Comparison of ENCODE assay signal across 1 cellular context in the genomic region with DNA sequence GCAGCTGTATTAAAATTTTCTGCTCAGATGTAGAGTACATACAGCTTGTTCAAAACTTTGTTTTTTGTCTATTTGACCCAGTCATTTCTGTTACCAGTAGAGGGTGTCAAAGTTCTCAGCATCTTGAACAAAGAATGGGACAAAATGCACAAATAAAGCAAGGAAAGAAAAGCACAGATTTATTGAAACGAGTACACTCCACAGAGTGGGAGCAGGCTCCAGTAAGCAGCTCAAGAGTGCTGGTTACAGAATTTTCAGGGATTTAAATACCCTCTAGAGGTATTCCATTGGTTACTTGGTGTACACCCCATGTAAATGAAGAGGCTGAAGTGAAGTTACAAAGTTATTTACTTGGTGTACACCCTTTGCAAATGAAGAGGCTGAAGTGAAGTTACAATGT.
TF ChIP-seq lines count a peak whose summit lies in the region.

No MANE protein-coding gene starts in this region.

TF ChIP-seq in IMR-90, 13 proteins besides CTCF, POLR2A, EP300 and RAD21:
- TF ChIP-seq, protein P1, sequence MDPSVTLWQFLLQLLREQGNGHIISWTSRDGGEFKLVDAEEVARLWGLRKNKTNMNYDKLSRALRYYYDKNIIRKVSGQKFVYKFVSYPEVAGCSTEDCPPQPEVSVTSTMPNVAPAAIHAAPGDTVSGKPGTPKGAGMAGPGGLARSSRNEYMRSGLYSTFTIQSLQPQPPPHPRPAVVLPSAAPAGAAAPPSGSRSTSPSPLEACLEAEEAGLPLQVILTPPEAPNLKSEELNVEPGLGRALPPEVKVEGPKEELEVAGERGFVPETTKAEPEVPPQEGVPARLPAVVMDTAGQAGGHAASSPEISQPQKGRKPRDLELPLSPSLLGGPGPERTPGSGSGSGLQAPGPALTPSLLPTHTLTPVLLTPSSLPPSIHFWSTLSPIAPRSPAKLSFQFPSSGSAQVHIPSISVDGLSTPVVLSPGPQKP (IDR thresholded peaks at IDR 0.05; ENCODE audit: borderline replicate concordance, low read depth, low read length), result no peak
- no peak for TF ChIP-seq MXI1 (IDR thresholded peaks at IDR 0.05; ENCODE audit: borderline replicate concordance, low read depth, low read length)
- TF ChIP-seq MAFK (IDR thresholded peaks at IDR 0.05; ENCODE audit: low read depth, low read length), result no peak
- no peak for TF ChIP-seq MAZ (IDR thresholded peaks at IDR 0.05; ENCODE audit: borderline replicate concordance, low read depth, low read length)
- TF ChIP-seq CEBPB (IDR thresholded peaks at IDR 0.05; ENCODE audit: low read depth, low read length), result no peak
- TF ChIP-seq, protein P2, sequence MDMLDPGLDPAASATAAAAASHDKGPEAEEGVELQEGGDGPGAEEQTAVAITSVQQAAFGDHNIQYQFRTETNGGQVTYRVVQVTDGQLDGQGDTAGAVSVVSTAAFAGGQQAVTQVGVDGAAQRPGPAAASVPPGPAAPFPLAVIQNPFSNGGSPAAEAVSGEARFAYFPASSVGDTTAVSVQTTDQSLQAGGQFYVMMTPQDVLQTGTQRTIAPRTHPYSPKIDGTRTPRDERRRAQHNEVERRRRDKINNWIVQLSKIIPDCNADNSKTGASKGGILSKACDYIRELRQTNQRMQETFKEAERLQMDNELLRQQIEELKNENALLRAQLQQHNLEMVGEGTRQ (IDR thresholded peaks at IDR 0.05; ENCODE audit: low read depth, low read length), result no peak
- no peak for TF ChIP-seq NFE2L2 (IDR thresholded peaks at IDR 0.05; ENCODE audit: low read depth, low read length)
- no peak for TF ChIP-seq SMC3 (IDR thresholded peaks at IDR 0.05; ENCODE audit: low read depth, low read length)
